In genomic region chr1:39310015-39310414, GRCh38 we compare ENCODE assay signal across 1 cellular context.
TF ChIP-seq lines count a peak whose summit lies in the region.

No MANE protein-coding gene starts in this region.

TF ChIP-seq in GM23338, 12 proteins besides CTCF, POLR2A, EP300 and RAD21 (continued from another document):
- TF ChIP-seq ZNF114 (CRISPR knock-in tag; IDR thresholded peaks at IDR 0.05) (no peak), POLR2AphosphoS5 (IDR thresholded peaks at IDR 0.05; ENCODE audit: low read depth) (no peak), REST (IDR thresholded peaks at IDR 0.05; ENCODE audit: unreplicated experiment) (no peak), CREB1 (CRISPR knock-in tag; IDR thresholded peaks at IDR 0.05; ENCODE audit: low read depth) (no peak), JUNB (IDR thresholded peaks at IDR 0.05; ENCODE audit: unreplicated experiment) (no peak), ZNF462 (CRISPR knock-in tag; IDR thresholded peaks at IDR 0.05) (no peak)
